ENCODE assay signal across 11 cellular contexts in genomic region chr6:36604090-36605060, GRCh38. TPM values are rescaled to one million over a fixed set of nuclear protein-coding genes. Genes with fewer than 3 reads are reported as not detected.
A peak's percentile ranks its signal among the peaks of the same experiment; 100 is the strongest.
DNase-seq lines count a peak whose midpoint lies in the region; ATAC-seq and TF ChIP-seq lines count a peak whose summit lies in the region.
"Had no signal": no experiment of that assay in that cellular context is flagged by ENCODE, and none has a peak within 500 bp of the region (broad histone marks: within the 10 kb centered on the region; RNA-seq: fewer than 3 reads in every experiment).

No MANE protein-coding gene starts in this region.

- H3K27me3 ChIP-seq in hepatocyte (no peaks in the 10 kb centered on the region), stomach (no peaks in the 10 kb centered on the region)

- no peaks in the 10 kb centered on the region for H3K9me3 Mint-ChIP-seq in activated T-cell treated with anti-CD3 and anti-CD28 coated beads, Interleukin-2, amount 50 U/mL, for 72 hours
- H3K9me3 Mint-ChIP-seq in activated CD4-positive, alpha-beta memory T cell treated with anti-CD3 and anti-CD28 coated beads, Interleukin-2, amount 10 ng/mL, durations not matched to agents 7 days and 5 days: no peaks in the 10 kb centered on the region

- peak; percentile 2 to 12 for ATAC-seq in activated T-cell treated with anti-CD3 and anti-CD28 coated beads, Interleukin-2, amount 50 U/mL, for 72 hours (replicated peaks in 1 of 2)

- peaks cover 7% of the 10 kb centered on the region for H3K36me3 ChIP-seq in hepatocyte (replicated peaks; ENCODE audit: insufficient read depth, low read depth)
- peaks cover 85 to 99% (median 98%) of the 10 kb centered on the region in 4 donors for H3K36me3 ChIP-seq in stomach

- H4K20me1 ChIP-seq in hepatocyte (ENCODE audit: insufficient read depth, poor library complexity, severe bottlenecking): peaks cover 98% of the 10 kb centered on the region

- peaks cover 31 to 77% of the 10 kb centered on the region in 2 donors for H3K36me3 Mint-ChIP-seq in activated T-cell treated with anti-CD3 and anti-CD28 coated beads, Interleukin-2, amount 50 U/mL, for 72 hours (ENCODE audit: insufficient read depth in 2 of 2)
- H3K36me3 Mint-ChIP-seq in activated CD4-positive, alpha-beta memory T cell treated with anti-CD3 and anti-CD28 coated beads, Interleukin-2, amount 10 ng/mL, durations not matched to agents 7 days and 5 days (ENCODE audit: low read depth): peaks cover 94% of the 10 kb centered on the region

- H3K4me1 ChIP-seq in hepatocyte (ENCODE audit: insufficient read depth): peaks cover 65% of the 10 kb centered on the region
- H3K4me1 ChIP-seq in stomach: peaks cover 79 to 100% (median 93%) of the 10 kb centered on the region in 4 donors

- TF ChIP-seq CTCF in hepatocyte (IDR thresholded peaks at IDR 0.05; ENCODE audit: poor library complexity): no peak
- TF ChIP-seq CTCF in stomach (IDR thresholded peaks at IDR 0.05): no peak

- no peak overlapping the region for H3K4me3 ChIP-seq in hepatocyte
- H3K4me3 ChIP-seq in stomach: no peak overlapping the region

- peak overlapping the region; percentile 96 for H3K27ac Mint-ChIP-seq in activated T-cell treated with anti-CD3 and anti-CD28 coated beads, Interleukin-2, amount 50 U/mL, for 72 hours
- peak overlapping the region; percentile 21 for H3K27ac Mint-ChIP-seq in activated CD4-positive, alpha-beta memory T cell treated with anti-CD3 and anti-CD28 coated beads, Interleukin-2, amount 10 ng/mL, durations not matched to agents 7 days and 5 days

- POLR2A ChIA-PET in activated CD4-positive, alpha-beta memory T cell treated with anti-CD3 and anti-CD28 coated beads, Interleukin-2, amount 10 ng/mL, durations not matched to agents 7 days and 5 days (lab: Charles Lee): interaction anchor here (1.1 to 12.9 kb wide), 8 partner anchors 7 to 182 kb away, joined by 3 to 225 read pairs (median 9); partner anchors contain the start of genes CDKN1A, SRSF3 and STK38

- WGBS in hepatocyte (ENCODE audit: low lambda C conversion rate, missing lambda C conversion rate): 90% methylated on average over 6 of the region's 6 CpGs
- WGBS in stomach, 5 donors: 77 to 89% (median 79%) methylated on average over 6 of the region's 6 CpGs

- H3K79me2 ChIP-seq in hepatocyte: peaks cover 83% of the 10 kb centered on the region

- no peaks in the 10 kb centered on the region for H3K27me3 Mint-ChIP-seq in activated T-cell treated with anti-CD3 and anti-CD28 coated beads, Interleukin-2, amount 50 U/mL, for 72 hours (ENCODE audit: low read depth)
- no peaks in the 10 kb centered on the region for H3K27me3 Mint-ChIP-seq in activated CD4-positive, alpha-beta memory T cell treated with anti-CD3 and anti-CD28 coated beads, Interleukin-2, amount 10 ng/mL, durations not matched to agents 7 days and 5 days

- no peak overlapping the region for H2AFZ ChIP-seq in hepatocyte

- peak overlapping the region in 1 of 2 donors; percentile 27 for H3K4me3 Mint-ChIP-seq in activated T-cell treated with anti-CD3 and anti-CD28 coated beads, Interleukin-2, amount 50 U/mL, for 72 hours
- no peak overlapping the region for H3K4me3 Mint-ChIP-seq in activated CD4-positive, alpha-beta memory T cell treated with anti-CD3 and anti-CD28 coated beads, Interleukin-2, amount 10 ng/mL, durations not matched to agents 7 days and 5 days

- H3K4me1 Mint-ChIP-seq in activated T-cell treated with anti-CD3 and anti-CD28 coated beads, Interleukin-2, amount 50 U/mL, for 72 hours (ENCODE audit: low read depth): peaks cover 78% of the 10 kb centered on the region
- peaks cover 76% of the 10 kb centered on the region for H3K4me1 Mint-ChIP-seq in activated CD4-positive, alpha-beta memory T cell treated with anti-CD3 and anti-CD28 coated beads, Interleukin-2, amount 10 ng/mL, durations not matched to agents 7 days and 5 days

- H3K27ac ChIP-seq in hepatocyte (peak overlapping the region; percentile 24), stomach (peak overlapping the region in 3 of 5 donors; percentile 31 to 68 (median 37))

- no peaks in the 10 kb centered on the region for H3K9me3 ChIP-seq in hepatocyte (ENCODE audit: low read depth)
- no peaks in the 10 kb centered on the region for H3K9me3 ChIP-seq in stomach

- no peak for TF ChIP-seq POLR2A in stomach (IDR thresholded peaks at IDR 0.05)

- intact Hi-C loops in stomach (cut with DNase I; ENCODE audit: low total_unique reads): no loop called here

- CTCF ChIA-PET in activated CD4-positive, alpha-beta memory T cell treated with anti-CD3 and anti-CD28 coated beads, Interleukin-2, amount 10 ng/mL, durations not matched to agents 7 days and 5 days (lab: Charles Lee): interaction anchor here (0.9 to 1.1 kb wide), 2 partner anchors 10 kb away, joined by 5 read pairs; no protein-coding TSS in a partner anchor

- no peaks in the 10 kb centered on the region for H3K9me2 ChIP-seq in hepatocyte (replicated peaks; ENCODE audit: insufficient read depth)

- TF ChIP-seq EP300 in stomach (IDR thresholded peaks at IDR 0.05): no peak

- no peak for DNase-seq in activated T-cell treated with anti-CD3 and anti-CD28 coated beads, Interleukin-2, amount 50 U/mL, for 72 hours
- no peak for DNase-seq in activated T-cell treated with anti-CD3 and anti-CD28 coated beads, Interleukin-2, amount 50 U/mL, for 1 hour
- no peak for DNase-seq in activated CD4-positive, alpha-beta memory T cell treated with anti-CD3 and anti-CD28 coated beads, Interleukin-2, amount 10 ng/mL, durations not matched to agents 7 days and 5 days
- DNase-seq in hepatocyte (ENCODE audit: low spot score): no peak
- no peak for DNase-seq in stomach
- DNase-seq in D341Med (ENCODE audit: low spot score): no peak
- no peak for DNase-seq in DMS53 treated with DMSO at 0.1 percent for 48 hours (lab: John Stamatoyannopoulos, UW; ENCODE audit: unreplicated experiment)
- no peak for DNase-seq in amygdala (lab: John Stamatoyannopoulos, UW)
- DNase-seq: islet precursor cell; NCI-H1694; NK-92 treated with Interleukin-12 subunit alpha and Interleukin-12 subunit beta, amount 100 ng/mL, for 24 hours had no signal

- peak overlapping the region; percentile 21 for H3K4me2 ChIP-seq in hepatocyte

RNA-seq across cellular contexts. Expression of gene SRSF3, which starts 10.2 kb away (rescaled TPM):
- 100 to 1,000 TPM; 409 to 541 TPM for total RNA-seq in activated T-cell treated with anti-CD3 and anti-CD28 coated beads, Interleukin-2, amount 50 U/mL, for 72 hours
- 100 to 1,000 TPM; 384 to 385 TPM for total RNA-seq in activated CD4-positive, alpha-beta memory T cell treated with anti-CD3 and anti-CD28 coated beads, Interleukin-2, amount 10 ng/mL, durations not matched to agents 7 days and 5 days
- total RNA-seq in hepatocyte (115 and 135 TPM in 2 replicates), stomach (100 to 1,000 TPM in 4 of 5 donors, 10 to 100 TPM in 1; 77.2 to 250 (median 145) TPM)
- polyA plus RNA-seq in hepatocyte (190 and 192 TPM in 2 replicates), stomach (100 to 1,000 TPM; 130 to 179 (median 146) TPM)

RNA-seq across cellular contexts. Expression of gene STK38, which starts 57.1 kb away (rescaled TPM):
- total RNA-seq in activated T-cell treated with anti-CD3 and anti-CD28 coated beads, Interleukin-2, amount 50 U/mL, for 72 hours: 10 to 100 TPM; 30.7 to 34.4 TPM
- 10 to 100 TPM; 88.9 to 93.2 TPM for total RNA-seq in activated CD4-positive, alpha-beta memory T cell treated with anti-CD3 and anti-CD28 coated beads, Interleukin-2, amount 10 ng/mL, durations not matched to agents 7 days and 5 days
- 37.9 and 39.1 TPM in 2 replicates for total RNA-seq in hepatocyte
- polyA plus RNA-seq in hepatocyte: 27.7 and 30.5 TPM in 2 replicates
- 10 to 100 TPM; 20.4 to 63.7 (median 26.3) TPM for total RNA-seq in stomach
- 10 to 100 TPM; 14.1 to 24.9 (median 19.1) TPM for polyA plus RNA-seq in stomach
